In genomic region chr22:46150615-46151423, GRCh38 we compare ENCODE assay signal across 8 cellular contexts. TPM values are rescaled to one million over a fixed set of nuclear protein-coding genes. Genes with fewer than 3 reads are reported as not detected.
DNase-seq lines count a peak whose midpoint lies in the region; ATAC-seq and TF ChIP-seq lines count a peak whose summit lies in the region.

No MANE protein-coding gene starts in this region.

- peak overlapping the region; percentile 90 to 95 for H3K9ac ChIP-seq in colonic mucosa (ENCODE audit: low read depth in 2 of 2, low read length in 2 of 2)

- H3K27ac ChIP-seq in ACC112 (ENCODE audit: low read depth, low read length): no peak overlapping the region
- peak overlapping the region; percentile 88 for H3K27ac ChIP-seq in colonic mucosa
- peak overlapping the region; percentile 80 for H3K27ac ChIP-seq in lower lobe of right lung

- H2AFZ ChIP-seq in ACC112 (ENCODE audit: low read length, unreplicated experiment): peak overlapping the region; percentile 38

- peak; percentile 61 for DNase-seq in activated CD4-positive, CD25-positive, alpha-beta regulatory T cell treated with anti-CD3 and anti-CD28 coated beads, Interleukin-2, amount 50 U/mL, for 72 hours
- DNase-seq in colonic mucosa (peak; percentile 52), lower lobe of right lung (peak; percentile 62), cerebellar nuclear complex (lab: John Stamatoyannopoulos, UW) (no peak)
- DNase-seq in stimulated activated CD8-positive, alpha-beta memory T cell treated with anti-CD3 and anti-CD28 coated beads, Interleukin-15, amount 100 ng/mL, for 24 hours (ENCODE audit: low read depth): peak; percentile 25

- H3K9me3 ChIP-seq in colonic mucosa (no peaks in the 10 kb centered on the region), lower lobe of right lung (no peaks in the 10 kb centered on the region)

- H3K36me3 ChIP-seq in ACC112 (ENCODE audit: insufficient read depth, low read length): no peaks in the 10 kb centered on the region
- H3K36me3 ChIP-seq in colonic mucosa: no peaks in the 10 kb centered on the region
- H3K36me3 ChIP-seq in lower lobe of right lung: peaks cover 15% of the 10 kb centered on the region

- peaks cover 26% of the 10 kb centered on the region for H3K27me3 ChIP-seq in ACC112 (ENCODE audit: insufficient read depth, low read length)
- H3K27me3 ChIP-seq in colonic mucosa: no peaks in the 10 kb centered on the region
- H3K27me3 ChIP-seq in lower lobe of right lung (ENCODE audit: low read depth): no peaks in the 10 kb centered on the region

- TF ChIP-seq CTCF in colonic mucosa (IDR thresholded peaks at IDR 0.05): no peak
- no peak for TF ChIP-seq CTCF in lower lobe of right lung (IDR thresholded peaks at IDR 0.05)

- peak; percentile 46 for ATAC-seq in GM19324 (IDR thresholded peaks at IDR 0.05; ENCODE audit: low FRiP score, unreplicated experiment)
- peak; percentile 19 for ATAC-seq in HG03460 (IDR thresholded peaks at IDR 0.05; ENCODE audit: unreplicated experiment)
- peak; percentile 26 to 36 for ATAC-seq in lower lobe of right lung

- no peaks in the 10 kb centered on the region for H3K79me2 ChIP-seq in ACC112 (ENCODE audit: control insufficient read depth, insufficient read depth, low read length, unreplicated experiment)

- intact Hi-C loops in colonic mucosa (cut with DNase I): no loop called here
- intact Hi-C loops in lower lobe of right lung (cut with DNase I): no loop called here

- H3K4me3 ChIP-seq in ACC112 (ENCODE audit: low read depth, low read length) (peak overlapping the region; percentile 89), colonic mucosa (peak overlapping the region; percentile 80), lower lobe of right lung (peak overlapping the region; percentile 96)

- H3K4me1 ChIP-seq in ACC112 (ENCODE audit: control insufficient read depth, insufficient read depth, low read length, unreplicated experiment) (peaks cover 3% of the 10 kb centered on the region), colonic mucosa (peaks cover 4% of the 10 kb centered on the region), lower lobe of right lung (peaks cover 29% of the 10 kb centered on the region)

RNA-seq across cellular contexts. Expression of gene PPARA, which starts 0.5 kb away (rescaled TPM):
- total RNA-seq in colonic mucosa: 10 to 100 TPM; 59.8 to 74.8 TPM
- total RNA-seq in lower lobe of right lung: 20.5 TPM

Comparison
In these comparisons a context has a peak if more than half of its experiments do, and no peak if none do; other contexts are left out.
1. DNase-seq: peak in activated CD4-positive, CD25-positive, alpha-beta regulatory T cell treated with anti-CD3 and anti-CD28 coated beads, Interleukin-2, amount 50 U/mL, for 72 hours (single experiment), colonic mucosa (single experiment), lower lobe of right lung (single experiment) and stimulated activated CD8-positive, alpha-beta memory T cell treated with anti-CD3 and anti-CD28 coated beads, Interleukin-15, amount 100 ng/mL, for 24 hours (single experiment); none in cerebellar nuclear complex (0 of 2).
2. Peak in every context shown above with its lines, with median percentiles within 50 percentile points of each other: H3K4me3 ChIP-seq and ATAC-seq.